34 cellular contexts compared by ENCODE assay signal in genomic region chr13:34405410-34405809, GRCh38.
"Had no signal": no experiment of that assay in that cellular context is flagged by ENCODE, and none has a peak within 500 bp of the region (broad histone marks: within the 10 kb centered on the region; RNA-seq: fewer than 3 reads in every experiment).

No MANE protein-coding gene starts in this region.

- H3K9ac ChIP-seq: KMS-11 had no signal

- H3K4me3 ChIP-seq: MG63 had no signal

- DNase-seq: Karpas-422, Kasumi-1, MG63, MM.1S, MV-4-11, NCI-H1048, NCI-H1092, NCI-H1092 treated with DMSO at 0.1 percent for 48 hours, NCI-H1105, NCI-H1105 treated with DMSO at 0.1 percent for 48 hours, NCI-H1417, NCI-H1417 treated with DMSO at 0.1 percent for 48 hours, NCI-H1436, NCI-H1436 treated with DMSO at 0.1 percent for 48 hours, NCI-H146, NCI-H1694, NCI-H1694 treated with DMSO at 0.1 percent for 48 hours, NCI-H187, NCI-H187 treated with DMSO at 0.1 percent for 48 hours, NCI-H1930, NCI-H2029, NCI-H2029 treated with DMSO at 0.1 percent for 48 hours, NCI-H2081, NCI-H2081 treated with DMSO at 0.1 percent for 48 hours, NCI-H2107, NCI-H2171, NCI-H2171 treated with DMSO at 0.1 percent for 48 hours, NCI-H2227 treated with DMSO at 0.1 percent for 48 hours, NCI-H226, NCI-H345, NCI-H446, NCI-H446 treated with DMSO at 0.1 percent for 48 hours, NCI-H510A had no signal

- H3K4me2 ChIP-seq: KMS-11 had no signal

- H3K27me3 ChIP-seq: MG63 had no signal

- H3K9me3 ChIP-seq: MG63 had no signal

- H3K27ac ChIP-seq: KMS-11 had no signal

- H3K36me3 ChIP-seq: MG63 had no signal
